Comparison of ENCODE assay signal across 8 cellular contexts in the genomic region with DNA sequence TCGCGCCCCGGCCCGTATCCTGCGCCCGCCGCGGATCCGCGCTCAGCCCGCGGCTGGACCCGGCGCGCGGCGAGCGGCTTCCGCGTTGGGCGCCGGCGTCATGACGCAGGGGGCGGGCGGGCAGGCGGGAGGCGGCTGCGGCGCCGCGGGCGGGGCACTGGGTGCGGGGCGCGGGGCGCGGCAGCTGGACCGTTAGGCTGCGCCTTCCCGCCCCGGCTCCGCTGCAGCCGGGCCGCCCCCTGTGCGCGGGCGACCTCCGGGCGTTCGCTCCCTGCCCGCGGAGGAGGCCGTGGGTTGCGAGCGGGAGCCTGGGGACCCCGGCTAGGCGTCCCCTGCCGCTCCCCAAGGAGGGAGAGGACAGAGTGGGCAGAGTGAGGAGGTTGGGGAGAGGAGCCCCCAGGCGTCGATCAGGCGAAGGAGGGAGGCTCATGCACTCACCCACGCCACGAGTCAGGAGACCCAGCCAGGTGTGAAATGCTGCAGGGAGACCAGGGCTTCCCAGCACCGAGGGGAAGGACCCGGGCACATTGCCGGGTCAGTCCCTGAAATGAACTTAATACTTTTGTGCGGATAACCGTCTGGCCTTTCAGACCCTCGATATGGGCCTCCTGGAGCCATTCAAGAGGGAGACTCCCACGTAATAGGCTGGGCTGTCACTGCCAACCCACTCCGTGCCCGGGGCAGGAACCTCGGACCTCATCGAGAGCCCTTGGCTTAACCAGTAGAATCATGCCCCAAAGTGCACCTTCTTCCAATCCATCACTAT. TPM values are rescaled to one million over a fixed set of nuclear protein-coding genes. Genes with fewer than 3 reads are reported as not detected.
DNase-seq lines count a peak whose midpoint lies in the region; ATAC-seq and TF ChIP-seq lines count a peak whose summit lies in the region.

A gene (minus strand): TSS at position 55 of the 766 bp plus-strand sequence. CDS start 252 bp downstream, outside the sequence.

- peak within 1 kb of the TSS; percentile 94 for H3K4me3 Mint-ChIP-seq in natural killer cell

- intact Hi-C loops in natural killer cell (cut with micrococcal nuclease), result loop anchor here (5.0 to 10.0 kb wide), 6 partner anchors 47 to 712 kb away; a partner anchor contains a TSS

- H3K4me3 ChIP-seq in Peyer's patch, result peak within 1 kb of the TSS; percentile 79 to 96 (median 89)

- TF ChIP-seq CTCF in Peyer's patch (IDR thresholded peaks at IDR 0.05) (no peak), natural killer cell (IDR thresholded peaks at IDR 0.05) (no peak)

- no peaks in the 10 kb centered on the region for H3K9me3 ChIP-seq in Peyer's patch

- no peaks in the 10 kb centered on the region for H3K36me3 ChIP-seq in Peyer's patch

- no peaks in the 10 kb centered on the region for H3K9me3 Mint-ChIP-seq in natural killer cell

- DNase-seq in C1 segment of cervical spinal cord (lab: John Stamatoyannopoulos, UW) (peak in 13 of 14 donors; percentile 15 to 86 (median 58)), Peyer's patch (peak; percentile 79 to 88 (median 83)), fibroblast of peridontal ligament (ENCODE audit: extremely low read depth) (peak; percentile 50), natural killer cell (peak; percentile 79)
- DNase-seq in activated T-helper 9 cell treated with anti-CD3 and anti-CD28 coated beads, Interleukin-2, amount 50 U/mL, for 16 hours (ENCODE audit: low read depth), result peak; percentile 73
- peak; percentile 58 to 79 (median 68) for DNase-seq in stimulated activated naive CD4-positive, alpha-beta T cell (lab: John Stamatoyannopoulos, UW)

- peak within 1 kb of the TSS; percentile 83 to 95 (median 90) for H3K27ac ChIP-seq in Peyer's patch

- no peaks in the 10 kb centered on the region for H3K27me3 Mint-ChIP-seq in natural killer cell (ENCODE audit: low read depth in 2 of 2)

- peak; percentile 88 for TF ChIP-seq POLR2A in GM19099 (IDR thresholded peaks at IDR 0.05; ENCODE audit: extremely low read depth, insufficient read length, low read depth)
- TF ChIP-seq POLR2A in Peyer's patch (IDR thresholded peaks at IDR 0.05), result no peak

- H3K36me3 Mint-ChIP-seq in natural killer cell, result no peaks in the 10 kb centered on the region

- peak within 1 kb of the TSS; percentile 82 to 87 for H3K27ac Mint-ChIP-seq in natural killer cell

- peaks cover 34 to 35% of the 10 kb centered on the region in 2 donors for H3K4me1 Mint-ChIP-seq in natural killer cell

- peaks cover 0 to 19% (median 11%) of the 10 kb centered on the region in 4 donors for H3K4me1 ChIP-seq in Peyer's patch

- peak; percentile 77 for ATAC-seq in HG03342 (IDR thresholded peaks at IDR 0.05; ENCODE audit: unreplicated experiment)
- ATAC-seq in natural killer cell, result peak; percentile 78 to 91 (median 88)

- no peaks in the 10 kb centered on the region for H3K27me3 ChIP-seq in Peyer's patch

RNA-seq across cellular contexts. Expression of the gene that starts here (rescaled TPM):
- total RNA-seq in Peyer's patch (10 to 100 TPM in 2 of 4 donors, 1 to 10 TPM in 2; 6.8 to 34.7 (median 15.4) TPM), natural killer cell (100 to 1,000 TPM; 311 to 423 (median 405) TPM)

Comparison
In these comparisons a context has a peak if more than half of its experiments do, and no peak if none do; other contexts are left out.
1. Peak in every context shown above with its lines: DNase-seq, ATAC-seq, H3K4me3 ChIP-seq and H3K27ac ChIP-seq.
2. RNA of the gene that starts here (total RNA-seq): 311 to 423 TPM in natural killer cell; 6.8 to 34.7 TPM in Peyer's patch; every median in the first group is over 4 times any median in the second.